Comparison of ENCODE assay signal across 14 cellular contexts in the genomic region with DNA sequence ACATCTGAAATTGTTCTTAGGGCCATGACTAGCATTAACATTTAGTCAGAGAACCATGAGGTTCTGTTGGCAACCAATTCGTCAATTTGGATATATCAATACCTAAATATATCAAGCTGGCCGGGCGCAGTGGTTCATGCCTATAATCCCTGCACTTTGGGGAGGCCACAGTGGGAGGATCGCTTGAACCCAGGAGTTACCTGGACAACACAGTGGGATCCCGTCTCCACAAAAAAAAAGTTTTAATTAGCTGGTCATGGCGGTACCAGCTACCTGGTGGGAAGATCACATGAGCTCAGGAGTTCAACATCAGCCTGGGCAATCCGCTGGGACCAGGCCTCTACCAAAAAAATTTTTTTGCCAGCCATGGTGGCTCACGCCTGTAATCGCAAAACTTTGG. TPM values are rescaled to one million over a fixed set of nuclear protein-coding genes. Genes with fewer than 3 reads are reported as not detected.
A peak's percentile ranks its signal among the peaks of the same experiment; 100 is the strongest.
DNase-seq lines count a peak whose midpoint lies in the region; ATAC-seq and TF ChIP-seq lines count a peak whose summit lies in the region.
"Had no signal": no experiment of that assay in that cellular context is flagged by ENCODE, and none has a peak within 500 bp of the region (broad histone marks: within the 10 kb centered on the region; RNA-seq: fewer than 3 reads in every experiment).

No MANE protein-coding gene starts in this region.

- no peak overlapping the region for H4K5ac ChIP-seq in mesendoderm (ENCODE audit: low read length)

- no peak overlapping the region for H3K27ac ChIP-seq in SK-N-SH (ENCODE audit: low read depth in 2 of 2, low read length in 1 of 2)
- no peak overlapping the region for H3K27ac ChIP-seq in mesendoderm (ENCODE audit: low read depth, low read length)
- peak overlapping the region in 2 of 8 donors; percentile 38 to 58 for H3K27ac ChIP-seq in spleen
- H3K27ac ChIP-seq: 22Rv1 had no signal

- TF ChIP-seq CTCF in SK-N-SH (IDR thresholded peaks at IDR 0.05): no peak
- TF ChIP-seq CTCF in spleen (IDR thresholded peaks at IDR 0.05 in 8 of 11, conservative IDR thresholded peaks at IDR 0.05 in 3 of 11): no peak

- intact Hi-C loops in spleen (cut with DNase I; ENCODE audit: low total_unique reads): no loop called here

- H3K4ac ChIP-seq in mesendoderm (ENCODE audit: low read depth, low read length): no peak overlapping the region

- H3K4me1 ChIP-seq in SK-N-SH (ENCODE audit: control insufficient read depth in 1 of 2, insufficient read depth in 2 of 2, low read depth in 1 of 2, low read length in 1 of 2) (peaks cover 6 to 29% of the 10 kb centered on the region in 2 experiments; a peak in 3 of 4 replicates), mesendoderm (ENCODE audit: control insufficient read depth, low read depth, low read length) (peaks cover 12% of the 10 kb centered on the region), spleen (peaks cover 75 to 100% (median 97%) of the 10 kb centered on the region in 6 donors)

- peaks cover 84 to 88% (median 85%) of the 10 kb centered on the region in 3 donors for H3K4me1 Mint-ChIP-seq in T-cell

- peak overlapping the region; percentile 22; the same call in 1 of the 2 replicates for H3K4me2 ChIP-seq in SK-N-SH
- no peak overlapping the region for H3K4me2 ChIP-seq in mesendoderm (ENCODE audit: low read length)

- peaks cover 0 to 22% of the 10 kb centered on the region in 2 experiments for H3K36me3 ChIP-seq in SK-N-SH (replicated peaks in 1 of 2; ENCODE audit: control insufficient read depth in 1 of 2, insufficient read depth in 2 of 2, low read length in 1 of 2)
- H3K36me3 ChIP-seq in mesendoderm (ENCODE audit: control insufficient read depth, insufficient read depth, low read length): no peaks in the 10 kb centered on the region
- H3K36me3 ChIP-seq in spleen: peaks cover 0 to 33% (median 0%) of the 10 kb centered on the region in 6 donors

- POLR2A ChIA-PET in SK-N-SH (lab: Yijun Ruan, JAX) (interaction anchor here (1.3 to 2.4 kb wide), 2 partner anchors 8 to 20 kb away, joined by 3 to 14 read pairs; a partner anchor contains a TSS), T-cell (lab: Charles Lee) (interaction anchor here (0.6 to 1.1 kb wide), 4 partner anchors 8 to 37 kb away, joined by 3 to 10 read pairs (median 6); a partner anchor contains a TSS)

- no peak overlapping the region for H3K18ac ChIP-seq in mesendoderm (ENCODE audit: low read length)

- H3K4me3 ChIP-seq in SK-N-SH (ENCODE audit: low read depth in 2 of 2, low read length in 1 of 2): no peak overlapping the region
- no peak overlapping the region for H3K4me3 ChIP-seq in mesendoderm (ENCODE audit: low read length)
- no peak overlapping the region for H3K4me3 ChIP-seq in spleen
- H3K4me3 ChIP-seq: body of pancreas, HAP-1 had no signal

- H3K27ac Mint-ChIP-seq in T-cell: no peak overlapping the region

- H2BK120ac ChIP-seq in mesendoderm (ENCODE audit: low read depth, low read length): no peak overlapping the region

- peak overlapping the region; percentile 9 to 41 (median 21) for H3K4me3 Mint-ChIP-seq in T-cell

- TF ChIP-seq RAD21 in SK-N-SH (IDR thresholded peaks at IDR 0.05; ENCODE audit: low read length): no peak

- no peak overlapping the region for H3K9ac ChIP-seq in SK-N-SH
- H3K9ac ChIP-seq in mesendoderm (ENCODE audit: low read length): no peak overlapping the region

- H4K8ac ChIP-seq in mesendoderm (ENCODE audit: low read depth, low read length): no peak overlapping the region

- H3K27me3 Mint-ChIP-seq in T-cell: no peaks in the 10 kb centered on the region

- H3K27me3 ChIP-seq in SK-N-SH (ENCODE audit: insufficient read depth) (no peaks in the 10 kb centered on the region), mesendoderm (ENCODE audit: insufficient read depth, low read length, poor library complexity) (no peaks in the 10 kb centered on the region), spleen (replicated peaks in 1 of 7) (no peaks in the 10 kb centered on the region)
- H3K27me3 ChIP-seq: body of pancreas had no signal

- peaks cover 4% of the 10 kb centered on the region for H3K36me3 Mint-ChIP-seq in T-cell

- H3K23ac ChIP-seq in mesendoderm (ENCODE audit: low read length): no peak overlapping the region

- TF ChIP-seq POLR2A in spleen (IDR thresholded peaks at IDR 0.05): no peak

- TF ChIP-seq EP300 in SK-N-SH (IDR thresholded peaks at IDR 0.05; ENCODE audit: borderline replicate concordance in 1 of 2, low read depth in 1 of 2, low read length in 1 of 2): no peak

- H4K20me1 ChIP-seq in SK-N-SH (ENCODE audit: insufficient read depth): peaks cover 100% of the 10 kb centered on the region

- no peak overlapping the region for H2BK15ac ChIP-seq in mesendoderm (replicated peaks; ENCODE audit: low read depth)

- WGBS in SK-N-SH (ENCODE audit: low lambda C conversion rate): 95% methylated on average over 9 of the region's 9 CpGs
- WGBS in mesendoderm (ENCODE audit: extremely low coverage, insufficient coverage, low lambda C conversion rate): no CpG with 5 or more reads among the region's 9 CpGs
- WGBS in spleen, 5 donors: 87 to 93% (median 91%) methylated on average over 9 of the region's 9 CpGs

- H3K9me3 ChIP-seq in SK-N-SH (no peaks in the 10 kb centered on the region), spleen (no peaks in the 10 kb centered on the region)
- H3K9me3 ChIP-seq: body of pancreas, HAP-1 had no signal

- H2BK5ac ChIP-seq in mesendoderm (ENCODE audit: low read length): no peak overlapping the region

- H3K79me2 ChIP-seq in SK-N-SH (ENCODE audit: insufficient read depth): peaks cover 100% of the 10 kb centered on the region
- H3K79me2 ChIP-seq in mesendoderm (ENCODE audit: control insufficient read depth, insufficient read depth, low read length): peaks cover 97% of the 10 kb centered on the region

- no peaks in the 10 kb centered on the region for H3K79me1 ChIP-seq in mesendoderm (ENCODE audit: low read length)

- H3K9me2 ChIP-seq in SK-N-SH: no peaks in the 10 kb centered on the region

- H2AFZ ChIP-seq in SK-N-SH (ENCODE audit: low read depth): no peak overlapping the region

- peaks cover 15% of the 10 kb centered on the region for H3F3A ChIP-seq in SK-N-SH (replicated peaks; ENCODE audit: insufficient read depth)

- H3K56ac ChIP-seq in mesendoderm (ENCODE audit: low read length): peak overlapping the region; percentile 19

- no peak overlapping the region for H2AK5ac ChIP-seq in mesendoderm (ENCODE audit: low read length)

- DNase-seq in SK-N-SH (no peak), T-cell (no peak), mesendoderm (no peak), spleen (peak; percentile 33), SHP77 treated with DMSO at 0.1 percent for 48 hours (lab: John Stamatoyannopoulos, UW) (no peak), dermis blood vessel endothelial cell (no peak), GOT3 (lab: John Stamatoyannopoulos, UW) (no peak)
- DNase-seq: activated CD4-positive, alpha-beta T cell treated with anti-CD3 and anti-CD28 coated beads for 1 hour; body of pancreas; COR-L47; substantia nigra had no signal

- CTCF ChIA-PET in SK-N-SH (lab: Yijun Ruan, JAX) (interaction anchor here (0.9 to 6.1 kb wide), 3 partner anchors 11 to 52 kb away, joined by 4 to 57 read pairs (median 4); no protein-coding TSS in a partner anchor), T-cell (lab: Charles Lee) (interaction anchor here (0.5 to 2.6 kb wide), 6 partner anchors 11 to 125 kb away, joined by 3 to 15 read pairs (median 4); a partner anchor contains a TSS)

- no peaks in the 10 kb centered on the region for H3K9me3 Mint-ChIP-seq in T-cell

- ATAC-seq in SK-N-SH treated with all-trans-retinoic acid at 6 μM for 48 hours (no peak), T-cell (replicated peaks in 1 of 4) (no peak)

TF ChIP-seq in SK-N-SH, 30 proteins besides CTCF, POLR2A, EP300 and RAD21:
- TF ChIP-seq, protein P1, sequence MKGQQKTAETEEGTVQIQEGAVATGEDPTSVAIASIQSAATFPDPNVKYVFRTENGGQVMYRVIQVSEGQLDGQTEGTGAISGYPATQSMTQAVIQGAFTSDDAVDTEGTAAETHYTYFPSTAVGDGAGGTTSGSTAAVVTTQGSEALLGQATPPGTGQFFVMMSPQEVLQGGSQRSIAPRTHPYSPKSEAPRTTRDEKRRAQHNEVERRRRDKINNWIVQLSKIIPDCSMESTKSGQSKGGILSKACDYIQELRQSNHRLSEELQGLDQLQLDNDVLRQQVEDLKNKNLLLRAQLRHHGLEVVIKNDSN (IDR thresholded peaks at IDR 0.05; ENCODE audit: borderline replicate concordance, low read depth): no peak
- TF ChIP-seq RFX5 (IDR thresholded peaks at IDR 0.05; ENCODE audit: low read length) (no peak), NFIC (IDR thresholded peaks at IDR 0.05; ENCODE audit: borderline replicate concordance) (no peak), FOSL2 (IDR thresholded peaks at IDR 0.05; ENCODE audit: borderline replicate concordance, low read depth) (no peak), TEAD4 (IDR thresholded peaks at IDR 0.05; ENCODE audit: borderline replicate concordance, insufficient read depth) (no peak)

TF ChIP-seq in SK-N-SH treated with all-trans-retinoic acid at 6 μM for 48 hours, 23 proteins besides CTCF, POLR2A, EP300 and RAD21 (continues in another document):
- TF ChIP-seq, protein P2, sequence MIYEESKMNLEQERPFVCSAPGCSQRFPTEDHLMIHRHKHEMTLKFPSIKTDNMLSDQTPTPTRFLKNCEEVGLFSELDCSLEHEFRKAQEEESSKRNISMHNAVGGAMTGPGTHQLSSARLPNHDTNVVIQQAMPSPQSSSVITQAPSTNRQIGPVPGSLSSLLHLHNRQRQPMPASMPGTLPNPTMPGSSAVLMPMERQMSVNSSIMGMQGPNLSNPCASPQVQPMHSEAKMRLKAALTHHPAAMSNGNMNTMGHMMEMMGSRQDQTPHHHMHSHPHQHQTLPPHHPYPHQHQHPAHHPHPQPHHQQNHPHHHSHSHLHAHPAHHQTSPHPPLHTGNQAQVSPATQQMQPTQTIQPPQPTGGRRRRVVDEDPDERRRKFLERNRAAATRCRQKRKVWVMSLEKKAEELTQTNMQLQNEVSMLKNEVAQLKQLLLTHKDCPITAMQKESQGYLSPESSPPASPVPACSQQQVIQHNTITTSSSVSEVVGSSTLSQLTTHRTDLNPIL (CRISPR knock-in tag; IDR thresholded peaks at IDR 0.05; ENCODE audit: low read depth): no peak
- TF ChIP-seq ARNTL (CRISPR knock-in tag; IDR thresholded peaks at IDR 0.05; ENCODE audit: borderline replicate concordance, low read depth) (no peak), ZC3H10 (CRISPR knock-in tag; IDR thresholded peaks at IDR 0.05) (no peak), ZFP30 (CRISPR knock-in tag; IDR thresholded peaks at IDR 0.05) (no peak), TCF4 (CRISPR knock-in tag; IDR thresholded peaks at IDR 0.05; ENCODE audit: borderline replicate concordance) (no peak), BACH2 (CRISPR knock-in tag; IDR thresholded peaks at IDR 0.05; ENCODE audit: borderline replicate concordance) (no peak)

RNA-seq across cellular contexts. Expression of a gene that starts 8.4 kb away (rescaled TPM):
- polyA plus RNA-seq in SK-N-SH (2012; rRNA removed): 812 and 1,023 TPM in 2 replicates
- 1,249 and 1,463 TPM in 2 replicates for polyA plus RNA-seq in SK-N-SH (2012; cell fraction: cytosol; rRNA removed)
- 328 and 363 TPM in 2 replicates for polyA plus RNA-seq in SK-N-SH (2012; cell fraction: nucleus; rRNA removed)
- total RNA-seq in T-cell: 100 to 1,000 TPM; 119 to 129 (median 126) TPM
- 891 TPM for polyA plus RNA-seq in mesendoderm (2013, experiment 1 of 2)
- polyA plus RNA-seq in mesendoderm (2013, experiment 2 of 2): 875 TPM
- 100 to 1,000 TPM; 234 to 645 (median 289) TPM for total RNA-seq in spleen
- 100 to 1,000 TPM; 104 to 199 (median 142) TPM for polyA plus RNA-seq in spleen
- total RNA-seq in dermis blood vessel endothelial cell: 558 and 1,026 TPM in 2 replicates
